ENCODE assay signal across 8 cellular contexts in the genomic region with DNA sequence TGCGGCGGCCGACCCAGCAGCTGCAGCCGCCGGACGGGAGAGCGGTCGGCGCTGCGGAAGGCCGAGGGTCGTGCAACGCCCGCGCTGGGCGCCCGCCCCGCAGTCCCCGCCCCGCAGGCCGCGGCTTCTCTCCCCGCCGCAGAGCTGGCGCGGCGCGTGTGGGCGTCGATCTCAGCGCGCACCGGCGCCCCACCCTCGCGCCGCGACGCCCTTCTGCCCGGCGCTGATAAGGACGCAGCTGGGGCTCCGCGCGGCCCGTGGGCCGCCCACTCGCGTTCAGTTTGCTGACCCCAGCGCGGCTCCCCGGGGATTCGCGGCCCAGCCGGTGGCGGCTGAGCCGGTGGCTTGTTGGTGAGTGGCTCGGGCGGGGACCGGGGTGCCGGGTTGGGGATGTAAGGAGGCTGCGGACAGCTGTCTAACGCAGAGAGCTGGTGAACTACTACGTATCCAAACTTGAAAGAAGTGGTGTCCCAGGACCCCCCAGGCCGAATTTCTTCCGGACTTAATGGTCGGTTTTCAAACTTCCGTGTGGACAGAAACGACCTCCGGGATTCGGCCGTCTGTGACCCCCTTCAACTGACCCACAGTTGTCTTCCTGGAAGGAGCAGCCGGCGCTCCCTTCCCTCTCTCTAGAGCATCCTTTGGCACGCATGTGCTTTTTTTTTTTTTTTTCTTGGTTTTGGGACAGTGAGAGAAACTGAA. TPM values are rescaled to one million over a fixed set of nuclear protein-coding genes. Genes with fewer than 3 reads are reported as not detected.
DNase-seq lines count a peak whose midpoint lies in the region; ATAC-seq and TF ChIP-seq lines count a peak whose summit lies in the region.

No MANE protein-coding gene starts in this region.

- in situ Hi-C loops in Panc1 (cut with HindIII; ENCODE audit: low pct_unique_long_range_greater_than_20kb, low sequenced_read_pairs): no loop called here

- TF ChIP-seq CTCF in Panc1 (IDR thresholded peaks at IDR 0.05) (no peak), kidney epithelial cell (IDR thresholded peaks at IDR 0.05; ENCODE audit: insufficient read depth, low read length, poor library complexity, severe bottlenecking) (no peak)

- H3K9me3 Mint-ChIP-seq in CD4-positive, CD25-positive, alpha-beta regulatory T cell: peaks cover 0 to 4% (median 0%) of the 10 kb centered on the region in 7 donors

- no peaks in the 10 kb centered on the region for H3K36me3 Mint-ChIP-seq in CD4-positive, CD25-positive, alpha-beta regulatory T cell

- no peaks in the 10 kb centered on the region for H3K9me3 ChIP-seq in CD4-positive, CD25-positive, alpha-beta regulatory T cell (ENCODE audit: control insufficient read depth in 2 of 2, low read length in 2 of 2)
- H3K9me3 ChIP-seq in Panc1 (ENCODE audit: control insufficient read depth, insufficient read depth, low read depth, low read length): no peaks in the 10 kb centered on the region

- DNase-seq in CD4-positive, CD25-positive, alpha-beta regulatory T cell: peak in 1 of 3 donors; percentile 49
- DNase-seq in Panc1 (ENCODE audit: low read depth, low spot score) (no peak), cerebellar cortex (ENCODE audit: low spot score) (peak; percentile 40), kidney epithelial cell (ENCODE audit: low read depth) (no peak), DMS114 treated with DMSO at 0.1 percent for 48 hours (lab: John Stamatoyannopoulos, UW; ENCODE audit: unreplicated experiment) (no peak)
- peak; percentile 41 for DNase-seq in stimulated activated CD4-positive, alpha-beta T cell treated with anti-CD3 and anti-CD28 coated beads, Interleukin-15, amount 100 ng/mL, for 24 hours

- H3K27me3 ChIP-seq in CD4-positive, CD25-positive, alpha-beta regulatory T cell (ENCODE audit: control insufficient read depth, insufficient read depth, low read length): peaks cover 38% of the 10 kb centered on the region
- H3K27me3 ChIP-seq in Panc1 (ENCODE audit: control insufficient read depth, insufficient read depth, low read length) (peaks cover 5% of the 10 kb centered on the region; the same call in 1 of the 2 replicates), kidney epithelial cell (ENCODE audit: control insufficient read depth, insufficient read depth, low read length) (peaks cover 19% of the 10 kb centered on the region)

- BruUV-seq in Panc1 (replicated peaks; lab: Mats Ljungman, UMichigan): no TSS peak

- peaks cover 32% of the 10 kb centered on the region for H3K4me1 ChIP-seq in CD4-positive, CD25-positive, alpha-beta regulatory T cell (ENCODE audit: control insufficient read depth, insufficient read depth, low read length, poor library complexity, severe bottlenecking)
- no peaks in the 10 kb centered on the region for H3K4me1 ChIP-seq in Panc1 (ENCODE audit: control insufficient read depth, insufficient read depth, low read length)

- peak overlapping the region; percentile 68 to 84 (median 80) for H3K4me3 Mint-ChIP-seq in CD4-positive, CD25-positive, alpha-beta regulatory T cell

- H3K27ac Mint-ChIP-seq in CD4-positive, CD25-positive, alpha-beta regulatory T cell: no peak overlapping the region

- intact Hi-C loops in Panc1 (cut with micrococcal nuclease; ENCODE audit: unreplicated experiment): no loop called here

- H3K27ac ChIP-seq in CD4-positive, CD25-positive, alpha-beta regulatory T cell (ENCODE audit: insufficient read depth, low read length, poor library complexity, severe bottlenecking): no peak overlapping the region
- no peak overlapping the region for H3K27ac ChIP-seq in Panc1 (ENCODE audit: low read length)

- H3K4me1 Mint-ChIP-seq in CD4-positive, CD25-positive, alpha-beta regulatory T cell: peaks cover 3 to 24% (median 14%) of the 10 kb centered on the region in 4 donors

- peaks cover 69% of the 10 kb centered on the region for H3K27me3 Mint-ChIP-seq in CD4-positive, CD25-positive, alpha-beta regulatory T cell

- POLR2A ChIA-PET in Panc1 (lab: Charles Lee): no interaction called here

- no peaks in the 10 kb centered on the region for H3K36me3 ChIP-seq in CD4-positive, CD25-positive, alpha-beta regulatory T cell (ENCODE audit: control insufficient read depth, insufficient read depth, low read length)
- H3K36me3 ChIP-seq in Panc1 (ENCODE audit: control insufficient read depth, insufficient read depth, low read length) (no peaks in the 10 kb centered on the region), kidney epithelial cell (ENCODE audit: control insufficient read depth, insufficient read depth, low read length) (no peaks in the 10 kb centered on the region)

- ATAC-seq in CD4-positive, CD25-positive, alpha-beta regulatory T cell (ENCODE audit: low read depth in 2 of 2): peak in 1 of 2 donors; percentile 58
- ATAC-seq in GM21381 (IDR thresholded peaks at IDR 0.05; ENCODE audit: unreplicated experiment): peak; percentile 34
- peak; percentile 59 for ATAC-seq in Panc1
- ATAC-seq in HG03196 (IDR thresholded peaks at IDR 0.05; ENCODE audit: unreplicated experiment): no peak

- CTCF ChIA-PET in Panc1 (lab: Charles Lee): interaction anchor here (0.6 kb wide), 1 partner anchor 682 kb away, joined by 3 read pairs; no protein-coding TSS in a partner anchor

- peak overlapping the region; percentile 41 for H3K4me3 ChIP-seq in CD4-positive, CD25-positive, alpha-beta regulatory T cell (ENCODE audit: low read depth, low read length)
- H3K4me3 ChIP-seq in Panc1 (ENCODE audit: low read depth in 2 of 2, low read length in 2 of 2) (peak overlapping the region; percentile 42 to 45), kidney epithelial cell (ENCODE audit: low read depth, low read length) (peak overlapping the region; percentile 47)

RNA-seq across cellular contexts. Expression of gene FHDC1, which starts 1.6 kb away (rescaled TPM):
- 0.20 TPM for total RNA-seq in CD4-positive, CD25-positive, alpha-beta regulatory T cell
- polyA plus RNA-seq in CD4-positive, CD25-positive, alpha-beta regulatory T cell: not detected
- total RNA-seq in Panc1 (2021; ENCODE audit: unreplicated experiment): 0.21 TPM
- 0.11 TPM for polyA plus RNA-seq in Panc1 (2012; ENCODE audit: insufficient read length)
- total RNA-seq in kidney epithelial cell: 3.1 and 3.7 TPM in 2 replicates

Comparison
In these comparisons a context has a peak if more than half of its experiments do, and no peak if none do; other contexts are left out.
1. DNase-seq: peak in cerebellar cortex (single experiment) and stimulated activated CD4-positive, alpha-beta T cell treated with anti-CD3 and anti-CD28 coated beads, Interleukin-15, amount 100 ng/mL, for 24 hours (single experiment); none in Panc1 (single experiment), kidney epithelial cell (single experiment) and DMS114 treated with DMSO at 0.1 percent for 48 hours (single experiment).
2. Peak in every context shown above with its lines, with median percentiles within 50 percentile points of each other: H3K4me3 ChIP-seq.